Comparison of ENCODE assay signal across 21 cellular contexts in genomic region chr15:85973584-85974347, GRCh38.
A peak's percentile ranks its signal among the peaks of the same experiment; 100 is the strongest.
DNase-seq lines count a peak whose midpoint lies in the region; ATAC-seq, FAIRE-seq and TF ChIP-seq lines count a peak whose summit lies in the region.
"Had no signal": no experiment of that assay in that cellular context is flagged by ENCODE, and none has a peak within 500 bp of the region (broad histone marks: within the 10 kb centered on the region; RNA-seq: fewer than 3 reads in every experiment).

No MANE protein-coding gene starts in this region.

- H3K9me3 Mint-ChIP-seq in endodermal cell = peaks cover 6% of the 10 kb centered on the region
- H3K9me3 Mint-ChIP-seq in nephron progenitor cell = peaks cover 27% of the 10 kb centered on the region
- H3K9me3 Mint-ChIP-seq: CD8-positive, alpha-beta T cell had no signal

- H3K4me3 Mint-ChIP-seq in endodermal cell (no peak overlapping the region), nephron progenitor cell (peak overlapping the region; percentile 19)
- H3K4me3 Mint-ChIP-seq: activated CD4-positive, alpha-beta T cell treated with anti-CD3 and anti-CD28 coated beads for 36 hours; activated naive CD4-positive, alpha-beta T cell treated with anti-CD3 and anti-CD28 coated beads for 36 hours; CD8-positive, alpha-beta T cell; memory B cell had no signal

- H3K36me3 Mint-ChIP-seq in endodermal cell (ENCODE audit: low read depth) = no peaks in the 10 kb centered on the region
- peaks cover 5% of the 10 kb centered on the region for H3K36me3 Mint-ChIP-seq in nephron progenitor cell (ENCODE audit: low read depth)
- H3K36me3 Mint-ChIP-seq: CD8-positive, alpha-beta T cell had no signal

- H3K4me1 ChIP-seq in endodermal cell (ENCODE audit: control insufficient read depth, insufficient read depth, low read length) = no peaks in the 10 kb centered on the region
- no peaks in the 10 kb centered on the region for H3K4me1 ChIP-seq in small intestine (ENCODE audit: control insufficient read depth in 2 of 2, insufficient read depth in 1 of 2, low read depth in 1 of 2, low read length in 1 of 2)

- H3K27ac Mint-ChIP-seq in endodermal cell = peak overlapping the region; percentile 59
- H3K27ac Mint-ChIP-seq in nephron progenitor cell = peak overlapping the region; percentile 97
- H3K27ac Mint-ChIP-seq: activated CD4-positive, alpha-beta T cell treated with anti-CD3 and anti-CD28 coated beads for 36 hours; activated naive CD4-positive, alpha-beta T cell treated with anti-CD3 and anti-CD28 coated beads for 36 hours; CD8-positive, alpha-beta T cell; memory B cell had no signal

- H3K4me3 ChIP-seq in endodermal cell (ENCODE audit: low read length) (no peak overlapping the region), small intestine (ENCODE audit: low read depth in 1 of 2, low read length in 2 of 2) (no peak overlapping the region)
- H3K4me3 ChIP-seq: coronary artery had no signal

- no peaks in the 10 kb centered on the region for H3K9me3 ChIP-seq in endodermal cell (ENCODE audit: control insufficient read depth, low read length)
- H3K9me3 ChIP-seq in small intestine (ENCODE audit: control insufficient read depth, low read depth) = no peaks in the 10 kb centered on the region
- H3K9me3 ChIP-seq: neutrophil had no signal

- DNase-seq in D341Med (ENCODE audit: low spot score) (peak; percentile 48), NCI-H524 (lab: John Stamatoyannopoulos, UW) (peak; percentile 84), endodermal cell (peak; percentile 56), nephron progenitor cell (peak; percentile 58), small intestine (no peak), T-helper 1 cell (no peak)
- DNase-seq in effector CD4-positive, alpha-beta T cell = no peak
- DNase-seq: activated CD4-positive, alpha-beta T cell treated with anti-CD3 and anti-CD28 coated beads for 36 hours; activated naive CD4-positive, alpha-beta T cell treated with anti-CD3 and anti-CD28 coated beads for 36 hours; CD8-positive, alpha-beta T cell; EL; erythroblast; HCEC 1CT; NCI-H146; SIG-M5; stimulated activated CD4-positive, alpha-beta T cell treated with anti-CD3 and anti-CD28 coated beads, Interleukin-2, amount 100 ng/mL, for 24 hours had no signal

- 86 to 92% methylated on average over 5 to 8 of the region's 8 CpGs for WGBS in endodermal cell (ENCODE audit: insufficient coverage in 1 of 2, insufficient read length in 1 of 2), 2 experiments
- 55 to 64% (median 59%) methylated on average over 8 of the region's 8 CpGs for WGBS in small intestine, 3 donors

- H3K27ac ChIP-seq in endodermal cell (ENCODE audit: low read depth, low read length) (peak overlapping the region; percentile 32), small intestine (ENCODE audit: low read depth in 1 of 2, low read length in 1 of 2) (no peak overlapping the region)
- H3K27ac ChIP-seq: coronary artery, neutrophil had no signal

- FAIRE-seq in small intestine (lab: Jason Lieb, UNC) = no peak
- FAIRE-seq: GM19239 had no signal

- H3K27me3 Mint-ChIP-seq in endodermal cell (ENCODE audit: insufficient read depth) = no peaks in the 10 kb centered on the region
- no peaks in the 10 kb centered on the region for H3K27me3 Mint-ChIP-seq in nephron progenitor cell (ENCODE audit: low read depth, poor library complexity)

- no peaks in the 10 kb centered on the region for H3K36me3 ChIP-seq in endodermal cell (ENCODE audit: control insufficient read depth, insufficient read depth, low read length)
- H3K36me3 ChIP-seq in small intestine (ENCODE audit: control insufficient read depth in 2 of 2, insufficient read depth in 2 of 2, low read length in 2 of 2) = no peaks in the 10 kb centered on the region
- H3K36me3 ChIP-seq: neutrophil had no signal

- H3K9ac ChIP-seq in endodermal cell (ENCODE audit: extremely low read depth, low read length, poor library complexity, severe bottlenecking) = no peak overlapping the region

- TF ChIP-seq CTCF in endodermal cell (conservative IDR thresholded peaks at IDR 0.05) (no peak), nephron progenitor cell (IDR thresholded peaks at IDR 0.05) (no peak)

- no peaks in the 10 kb centered on the region for H3K27me3 ChIP-seq in endodermal cell (ENCODE audit: control insufficient read depth, insufficient read depth, low read length, poor library complexity, severe bottlenecking)
- H3K27me3 ChIP-seq in small intestine (ENCODE audit: control insufficient read depth in 2 of 2, insufficient read depth in 2 of 2, low read length in 2 of 2) = no peaks in the 10 kb centered on the region

- ATAC-seq in HG02852 (IDR thresholded peaks at IDR 0.05; ENCODE audit: unreplicated experiment) = no peak
- ATAC-seq: activated CD4-positive, alpha-beta T cell treated with anti-CD3 and anti-CD28 coated beads for 36 hours; CD8-positive, alpha-beta T cell had no signal

- H3K4me1 Mint-ChIP-seq in endodermal cell (no peaks in the 10 kb centered on the region), nephron progenitor cell (peaks cover 31% of the 10 kb centered on the region)
- H3K4me1 Mint-ChIP-seq: activated CD4-positive, alpha-beta T cell treated with anti-CD3 and anti-CD28 coated beads for 36 hours; memory B cell had no signal

Comparison
In these comparisons a context has a peak if more than half of its experiments do, and no peak if none do; other contexts are left out.
1. DNase-seq: peak in D341Med (single experiment), NCI-H524 (2 of 2), endodermal cell (single experiment) and nephron progenitor cell (single experiment); none in small intestine (single experiment), effector CD4-positive, alpha-beta T cell (single experiment) and T-helper 1 cell (0 of 5).